Comparison of ENCODE assay signal across 8 cellular contexts in genomic region chr6:108541843-108542795, GRCh38. TPM values are rescaled to one million over a fixed set of nuclear protein-coding genes. Genes with fewer than 3 reads are reported as not detected.
A peak's percentile ranks its signal among the peaks of the same experiment; 100 is the strongest.
DNase-seq lines count a peak whose midpoint lies in the region; ATAC-seq and TF ChIP-seq lines count a peak whose summit lies in the region.

No MANE protein-coding gene starts in this region.

- intact Hi-C loops in activated CD4-positive, alpha-beta memory T cell treated with anti-CD3 and anti-CD28 coated beads for 36 hours (cut with micrococcal nuclease), result loop anchor here (1.0 kb wide), 4 partner anchors 240 to 531 kb away; no protein-coding TSS in a partner anchor
- intact Hi-C loops in mucosa of descending colon (cut with DNase I, micrococcal nuclease), result loop anchor here (2.0 to 10.0 kb wide), 4 partner anchors 295 to 533 kb away; no protein-coding TSS in a partner anchor

- ATAC-seq in mucosa of descending colon, result peak; percentile 94
- ATAC-seq in stimulated activated naive B cell treated with anti-CD40 and anti-IgM and Interleukin-4, amounts not matched to agents 10 μg/mL and 1 μg/mL and 100 μg/mL, for 72 hours (replicated peaks), result peak; percentile 90 to 91
- no peak for ATAC-seq in HG02885 (IDR thresholded peaks at IDR 0.05; ENCODE audit: poor library complexity, unreplicated experiment)

- H3K9me3 ChIP-seq in endocrine pancreas (ENCODE audit: control insufficient read depth, low read length) (no peaks in the 10 kb centered on the region), mucosa of descending colon (no peaks in the 10 kb centered on the region)

- POLR2A ChIA-PET in activated CD4-positive, alpha-beta memory T cell treated with anti-CD3 and anti-CD28 coated beads for 36 hours (lab: Charles Lee), result no interaction called here

- TF ChIP-seq CTCF in GM12801 (IDR thresholded peaks at IDR 0.05; ENCODE audit: extremely low read depth, insufficient read length) (peak; percentile 77), mucosa of descending colon (IDR thresholded peaks at IDR 0.05) (peak; percentile 65)

- H3K36me3 Mint-ChIP-seq in activated CD4-positive, alpha-beta memory T cell treated with anti-CD3 and anti-CD28 coated beads for 36 hours, result no peaks in the 10 kb centered on the region
- H3K36me3 Mint-ChIP-seq in stimulated activated naive B cell treated with anti-CD40 and anti-IgM and Interleukin-4, amounts not matched to agents 10 μg/mL and 1 μg/mL and 100 μg/mL, for 72 hours, result no peaks in the 10 kb centered on the region

- no peaks in the 10 kb centered on the region for H3K36me3 ChIP-seq in endocrine pancreas (ENCODE audit: control insufficient read depth, insufficient read depth, low read length)
- H3K36me3 ChIP-seq in mucosa of descending colon (ENCODE audit: low read depth), result no peaks in the 10 kb centered on the region

- peaks cover 6% of the 10 kb centered on the region for H3K27me3 Mint-ChIP-seq in activated CD4-positive, alpha-beta memory T cell treated with anti-CD3 and anti-CD28 coated beads for 36 hours
- H3K27me3 Mint-ChIP-seq in stimulated activated naive B cell treated with anti-CD40 and anti-IgM and Interleukin-4, amounts not matched to agents 10 μg/mL and 1 μg/mL and 100 μg/mL, for 72 hours, result peaks cover 11 to 13% of the 10 kb centered on the region in 2 donors

- no peaks in the 10 kb centered on the region for H3K4me1 ChIP-seq in endocrine pancreas (ENCODE audit: control insufficient read depth, insufficient read depth, low read length)
- no peaks in the 10 kb centered on the region for H3K4me1 ChIP-seq in mucosa of descending colon (ENCODE audit: low read depth)

- H3K9ac ChIP-seq in endocrine pancreas (ENCODE audit: control insufficient read depth, insufficient read depth, low read length), result no peak overlapping the region

- H3K27ac Mint-ChIP-seq in activated CD4-positive, alpha-beta memory T cell treated with anti-CD3 and anti-CD28 coated beads for 36 hours, result no peak overlapping the region
- no peak overlapping the region for H3K27ac Mint-ChIP-seq in stimulated activated naive B cell treated with anti-CD40 and anti-IgM and Interleukin-4, amounts not matched to agents 10 μg/mL and 1 μg/mL and 100 μg/mL, for 72 hours

- peaks cover 7% of the 10 kb centered on the region for H3K4me1 Mint-ChIP-seq in activated CD4-positive, alpha-beta memory T cell treated with anti-CD3 and anti-CD28 coated beads for 36 hours (ENCODE audit: low read depth)
- peaks cover 9 to 18% of the 10 kb centered on the region in 2 donors for H3K4me1 Mint-ChIP-seq in stimulated activated naive B cell treated with anti-CD40 and anti-IgM and Interleukin-4, amounts not matched to agents 10 μg/mL and 1 μg/mL and 100 μg/mL, for 72 hours

- H3K27me3 ChIP-seq in endocrine pancreas (ENCODE audit: control insufficient read depth, insufficient read depth, low read length), result no peaks in the 10 kb centered on the region

- peak overlapping the region; percentile 66 for H3K4me3 ChIP-seq in endocrine pancreas (ENCODE audit: control insufficient read depth, insufficient read depth, low read length)
- no peak overlapping the region for H3K4me3 ChIP-seq in mucosa of descending colon

- peaks cover 6% of the 10 kb centered on the region for H3K9me3 Mint-ChIP-seq in activated CD4-positive, alpha-beta memory T cell treated with anti-CD3 and anti-CD28 coated beads for 36 hours
- H3K9me3 Mint-ChIP-seq in stimulated activated naive B cell treated with anti-CD40 and anti-IgM and Interleukin-4, amounts not matched to agents 10 μg/mL and 1 μg/mL and 100 μg/mL, for 72 hours, result peaks cover 1 to 3% of the 10 kb centered on the region in 2 donors

- peak; percentile 55 for DNase-seq in HK-2 (ENCODE audit: unreplicated experiment)
- DNase-seq in NCI-H774 (lab: John Stamatoyannopoulos, UW), result peak; percentile 92
- DNase-seq in activated CD4-positive, alpha-beta memory T cell treated with anti-CD3 and anti-CD28 coated beads for 36 hours, result peak; percentile 79
- DNase-seq in mucosa of descending colon, result peak in 2 of 3 donors; percentile 67 to 83
- DNase-seq in stimulated activated naive B cell treated with anti-CD40 and anti-IgM and Interleukin-4, amounts not matched to agents 10 μg/mL and 1 μg/mL and 100 μg/mL, for 72 hours, result peak; percentile 47

- H3K4me3 Mint-ChIP-seq in activated CD4-positive, alpha-beta memory T cell treated with anti-CD3 and anti-CD28 coated beads for 36 hours, result peak overlapping the region; percentile 17
- H3K4me3 Mint-ChIP-seq in stimulated activated naive B cell treated with anti-CD40 and anti-IgM and Interleukin-4, amounts not matched to agents 10 μg/mL and 1 μg/mL and 100 μg/mL, for 72 hours, result peak overlapping the region; percentile 42 to 75

- CTCF ChIA-PET in activated CD4-positive, alpha-beta memory T cell treated with anti-CD3 and anti-CD28 coated beads for 36 hours (lab: Charles Lee), result interaction anchor here (0.7 to 6.2 kb wide), 38 partner anchors 8 to 552 kb away, joined by 3 to 125 read pairs (median 4); partner anchors contain the start of genes CEP57L1, SESN1 and SNX3

RNA-seq across cellular contexts. Expression of gene FOXO3, which starts 18.6 kb away (rescaled TPM):
- total RNA-seq in activated CD4-positive, alpha-beta memory T cell treated with anti-CD3 and anti-CD28 coated beads for 36 hours, result 1 to 10 TPM; 5.4 to 6.5 TPM
- 10 to 100 TPM; 52.4 to 60.4 (median 60.1) TPM for total RNA-seq in mucosa of descending colon

Comparison
In these comparisons a context has a peak if more than half of its experiments do, and no peak if none do; other contexts are left out.
1. RNA of gene FOXO3, which starts 18.6 kb away (total RNA-seq): 52.4 to 60.4 TPM in mucosa of descending colon; 5.4 to 6.5 TPM in activated CD4-positive, alpha-beta memory T cell treated with anti-CD3 and anti-CD28 coated beads for 36 hours; every median in the first group is over 4 times any median in the second.
2. Peak in every context shown above with its lines, with median percentiles within 50 percentile points of each other: DNase-seq.